In genomic region chr9:127056446-127056845, GRCh38 we compare ENCODE assay signal across 16 cellular contexts.
DNase-seq lines count a peak whose midpoint lies in the region; ATAC-seq, FAIRE-seq and TF ChIP-seq lines count a peak whose summit lies in the region.
"Had no signal": no experiment of that assay in that cellular context is flagged by ENCODE, and none has a peak within 500 bp of the region (broad histone marks: within the 10 kb centered on the region; RNA-seq: fewer than 3 reads in every experiment).

No MANE protein-coding gene starts in this region.

- no peak overlapping the region for H3K4me3 Mint-ChIP-seq in glutamatergic neuron (ENCODE audit: unreplicated experiment)
- no peak overlapping the region for H3K4me3 Mint-ChIP-seq in T-helper 2 cell treated with Interferon-gamma antibody and Interleukin-4, amounts not matched to agents 5 μg/mL and 100 μg/mL, for 36 hours
- H3K4me3 Mint-ChIP-seq: CD14-positive monocyte; CD8-positive, alpha-beta T cell had no signal

- in situ Hi-C loops in GM23248 (cut with MboI): no loop called here

- no peaks in the 10 kb centered on the region for H3K27me3 ChIP-seq in left ventricle myocardium inferior (ENCODE audit: low read depth)
- H3K27me3 ChIP-seq in heart left ventricle: no peaks in the 10 kb centered on the region
- H3K27me3 ChIP-seq in GM23248 (replicated peaks; ENCODE audit: insufficient read depth): no peaks in the 10 kb centered on the region

- H3K9ac ChIP-seq in GM23248: no peak overlapping the region

- peaks cover 95% of the 10 kb centered on the region for H3K4me1 ChIP-seq in left ventricle myocardium inferior
- peaks cover 0 to 82% (median 49%) of the 10 kb centered on the region in 12 donors for H3K4me1 ChIP-seq in heart left ventricle
- peaks cover 17% of the 10 kb centered on the region for H3K4me1 ChIP-seq in GM23248 (ENCODE audit: insufficient read depth)

- no peak for FAIRE-seq in RCC 7860 (lab: Jason Lieb, UNC)
- FAIRE-seq: GM19239, H54 had no signal

- TF ChIP-seq CTCF in left ventricle myocardium inferior (IDR thresholded peaks at IDR 0.05; ENCODE audit: borderline replicate concordance) (no peak), heart left ventricle (IDR thresholded peaks at IDR 0.05) (no peak), glutamatergic neuron (IDR thresholded peaks at IDR 0.05; ENCODE audit: partially characterized antibody, unreplicated experiment) (no peak)

- no peaks in the 10 kb centered on the region for H3K27me3 Mint-ChIP-seq in glutamatergic neuron (ENCODE audit: unreplicated experiment)
- H3K27me3 Mint-ChIP-seq in T-helper 2 cell treated with Interferon-gamma antibody and Interleukin-4, amounts not matched to agents 5 μg/mL and 100 μg/mL, for 36 hours (ENCODE audit: low read depth): peaks cover 2% of the 10 kb centered on the region

- H3K4me1 Mint-ChIP-seq in glutamatergic neuron (ENCODE audit: low read depth, unreplicated experiment): peaks cover 12% of the 10 kb centered on the region
- H3K4me1 Mint-ChIP-seq in T-helper 2 cell treated with Interferon-gamma antibody and Interleukin-4, amounts not matched to agents 5 μg/mL and 100 μg/mL, for 36 hours (ENCODE audit: low read depth): peaks cover 10% of the 10 kb centered on the region

- intact Hi-C loops in left ventricle myocardium inferior (cut with micrococcal nuclease): no loop called here
- intact Hi-C loops in heart left ventricle (cut with DNase I): loop anchor here in 1 of 10 donors (10.0 kb wide), 1 partner anchor 138 kb away; no protein-coding TSS in a partner anchor

- no peak overlapping the region for H2AFZ ChIP-seq in GM23248

- H3K4me3 ChIP-seq in left ventricle myocardium inferior (no peak overlapping the region), heart left ventricle (no peak overlapping the region), GM23248 (no peak overlapping the region)

- peak overlapping the region; percentile 59 for H3K27ac Mint-ChIP-seq in glutamatergic neuron (ENCODE audit: unreplicated experiment)
- H3K27ac Mint-ChIP-seq in T-helper 2 cell treated with Interferon-gamma antibody and Interleukin-4, amounts not matched to agents 5 μg/mL and 100 μg/mL, for 36 hours: no peak overlapping the region
- H3K27ac Mint-ChIP-seq: CD14-positive monocyte; CD8-positive, alpha-beta T cell had no signal

- peaks cover 12% of the 10 kb centered on the region for H3F3A ChIP-seq in GM23248 (ENCODE audit: insufficient read depth)

- 92 to 94% (median 94%) methylated on average over 3 of the region's 3 CpGs for WGBS in heart left ventricle, 4 donors
- WGBS in GM23248 (ENCODE audit: low coverage in 1 of 2, low lambda C conversion rate in 2 of 2, missing lambda C conversion rate in 2 of 2), 2 experiments: 83 to 91% methylated on average over 3 of the region's 3 CpGs

- H3K36me3 ChIP-seq in left ventricle myocardium inferior (no peaks in the 10 kb centered on the region), heart left ventricle (no peaks in the 10 kb centered on the region), GM23248 (ENCODE audit: low read depth) (no peaks in the 10 kb centered on the region)

- H3K9me2 ChIP-seq in GM23248 (ENCODE audit: insufficient read depth): no peaks in the 10 kb centered on the region

- DNase-seq in left ventricle myocardium inferior (no peak), heart left ventricle (no peak), glutamatergic neuron (no peak), substantia nigra (lab: John Stamatoyannopoulos, UW) (no peak), GM23248 (no peak), RCC 7860 (ENCODE audit: low spot score) (no peak)
- DNase-seq in T-helper 2 cell treated with Interferon-gamma antibody and Interleukin-4, amounts not matched to agents 5 μg/mL and 100 μg/mL, for 36 hours (ENCODE audit: low spot score): no peak
- DNase-seq: CD8-positive, alpha-beta T cell; COR-L47; DND-41; GDM1 had no signal

- H3K9me3 ChIP-seq in left ventricle myocardium inferior (replicated peaks) (no peaks in the 10 kb centered on the region), heart left ventricle (no peaks in the 10 kb centered on the region), GM23248 (ENCODE audit: low read depth) (no peaks in the 10 kb centered on the region)

- H4K20me1 ChIP-seq in GM23248 (ENCODE audit: insufficient read depth): no peaks in the 10 kb centered on the region

- peaks cover 9% of the 10 kb centered on the region for H3K9me3 Mint-ChIP-seq in glutamatergic neuron (ENCODE audit: unreplicated experiment)
- H3K9me3 Mint-ChIP-seq in T-helper 2 cell treated with Interferon-gamma antibody and Interleukin-4, amounts not matched to agents 5 μg/mL and 100 μg/mL, for 36 hours: no peaks in the 10 kb centered on the region
- H3K9me3 Mint-ChIP-seq: CD14-positive monocyte; CD8-positive, alpha-beta T cell had no signal

- no peaks in the 10 kb centered on the region for H3K79me2 ChIP-seq in GM23248 (ENCODE audit: insufficient read depth)

- H3K4me2 ChIP-seq in GM23248 (ENCODE audit: unreplicated experiment): no peak overlapping the region

- ATAC-seq in heart left ventricle: no peak
- ATAC-seq: CD8-positive, alpha-beta T cell; HCT116 had no signal

- no peak for TF ChIP-seq POLR2A in heart left ventricle (IDR thresholded peaks at IDR 0.05)

- H3K36me3 Mint-ChIP-seq in glutamatergic neuron (ENCODE audit: unreplicated experiment): no peaks in the 10 kb centered on the region
- no peaks in the 10 kb centered on the region for H3K36me3 Mint-ChIP-seq in T-helper 2 cell treated with Interferon-gamma antibody and Interleukin-4, amounts not matched to agents 5 μg/mL and 100 μg/mL, for 36 hours (ENCODE audit: low read depth)

- H3K27ac ChIP-seq in left ventricle myocardium inferior (replicated peaks): peak overlapping the region; percentile 76
- H3K27ac ChIP-seq in heart left ventricle: peak overlapping the region in 2 of 12 donors; percentile 18 to 53
- peak overlapping the region; percentile 92 for H3K27ac ChIP-seq in substantia nigra (ENCODE audit: low read depth, low read length, poor library complexity, severe bottlenecking)
- no peak overlapping the region for H3K27ac ChIP-seq in GM23248
- H3K27ac ChIP-seq: 22Rv1 had no signal
